Comparison of ENCODE assay signal across 8 cellular contexts in the genomic region with DNA sequence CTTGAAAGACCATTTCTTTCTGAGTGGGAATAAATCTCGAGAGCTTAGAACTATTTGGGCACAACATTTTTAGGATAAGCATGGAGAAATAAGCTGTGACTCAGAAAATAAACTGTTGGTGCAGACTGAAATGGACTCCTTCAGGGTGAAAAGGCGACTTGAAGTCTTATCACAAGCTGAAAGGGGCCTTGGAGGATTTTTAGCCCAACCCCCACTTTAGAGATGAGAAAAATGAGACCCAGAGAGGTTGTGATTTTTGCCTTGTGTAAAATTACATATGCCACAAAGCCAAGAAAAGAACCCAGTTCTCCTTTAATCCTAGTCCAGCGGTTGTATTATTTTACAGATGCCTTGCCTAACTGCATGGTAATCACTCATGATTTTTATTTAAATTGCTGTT. TPM values are rescaled to one million over a fixed set of nuclear protein-coding genes. Genes with fewer than 3 reads are reported as not detected.
DNase-seq lines count a peak whose midpoint lies in the region; ATAC-seq and TF ChIP-seq lines count a peak whose summit lies in the region.

No MANE protein-coding gene starts in this region.

- no peak for TF ChIP-seq POLR2A in vagina (IDR thresholded peaks at IDR 0.05)

- ATAC-seq in left lung (no peak), HG03565 (IDR thresholded peaks at IDR 0.05; ENCODE audit: unreplicated experiment) (no peak), GM19023 (IDR thresholded peaks at IDR 0.05; ENCODE audit: unreplicated experiment) (no peak)

- H3K27me3 ChIP-seq in BLaER1 (peaks cover 8% of the 10 kb centered on the region), HUES48 (ENCODE audit: control insufficient read depth, insufficient read depth, low read length) (no peaks in the 10 kb centered on the region), adipocyte (replicated peaks; ENCODE audit: control insufficient read depth, insufficient read depth, low read length) (no peaks in the 10 kb centered on the region), left lung (no peaks in the 10 kb centered on the region), vagina (no peaks in the 10 kb centered on the region)

- TF ChIP-seq CTCF in left lung (IDR thresholded peaks at IDR 0.05) = no peak
- TF ChIP-seq CTCF in vagina (IDR thresholded peaks at IDR 0.05) = no peak

- peak overlapping the region; percentile 94 for H3K27ac ChIP-seq in BLaER1
- H3K27ac ChIP-seq in HUES48 (ENCODE audit: low read depth, low read length) = no peak overlapping the region
- H3K27ac ChIP-seq in left lung = peak overlapping the region; percentile 99
- H3K27ac ChIP-seq in vagina = peak overlapping the region; percentile 100

- intact Hi-C loops in left lung (cut with DNase I) (loop anchor here in 1 of 2 donors (10.0 kb wide), 1 partner anchor 143 kb away; the partner anchor contains the start of gene RNF7), vagina (cut with DNase I) (loop anchor here (2.0 kb wide), 1 partner anchor 139 kb away; the partner anchor contains the start of gene RNF7)

- H3K9me3 ChIP-seq in BLaER1 = no peaks in the 10 kb centered on the region
- no peaks in the 10 kb centered on the region for H3K9me3 ChIP-seq in HUES48 (ENCODE audit: control insufficient read depth, insufficient read depth, low read length)
- H3K9me3 ChIP-seq in adipocyte (ENCODE audit: control insufficient read depth, low read length) = no peaks in the 10 kb centered on the region
- H3K9me3 ChIP-seq in left lung = no peaks in the 10 kb centered on the region
- H3K9me3 ChIP-seq in vagina = no peaks in the 10 kb centered on the region

- H3K4me3 ChIP-seq in BLaER1 (peak overlapping the region; percentile 93), HUES48 (ENCODE audit: low read depth, low read length) (peak overlapping the region; percentile 81), adipocyte (ENCODE audit: low read length) (peak overlapping the region; percentile 86), left lung (peak overlapping the region; percentile 84 to 92), vagina (peak overlapping the region; percentile 82 to 97)

- H3K36me3 ChIP-seq in BLaER1 = peaks cover 6% of the 10 kb centered on the region; the same call in 1 of the 2 replicates
- peaks cover 23% of the 10 kb centered on the region for H3K36me3 ChIP-seq in HUES48 (ENCODE audit: control insufficient read depth, insufficient read depth, low read length)
- H3K36me3 ChIP-seq in adipocyte (ENCODE audit: control insufficient read depth, insufficient read depth, low read length, severe bottlenecking) = peaks cover 4% of the 10 kb centered on the region
- H3K36me3 ChIP-seq in left lung = no peaks in the 10 kb centered on the region
- no peaks in the 10 kb centered on the region for H3K36me3 ChIP-seq in vagina

- H3K4me1 ChIP-seq in BLaER1 = peaks cover 49% of the 10 kb centered on the region
- peaks cover 13% of the 10 kb centered on the region; the same call in 1 of the 2 replicates for H3K4me1 ChIP-seq in HUES48 (ENCODE audit: control insufficient read depth, insufficient read depth, low read length)
- H3K4me1 ChIP-seq in adipocyte (ENCODE audit: control insufficient read depth, insufficient read depth, low read length) = peaks cover 12% of the 10 kb centered on the region
- peaks cover 10 to 50% of the 10 kb centered on the region in 2 donors for H3K4me1 ChIP-seq in left lung
- H3K4me1 ChIP-seq in vagina = peaks cover 41% of the 10 kb centered on the region

- H4K20me1 ChIP-seq in BLaER1 = peaks cover 59% of the 10 kb centered on the region

- DNase-seq in adipocyte (ENCODE audit: low read depth) = peak; percentile 63
- no peak for DNase-seq in left lung
- DNase-seq in vagina (ENCODE audit: extremely low spot score in 2 of 2) = no peak
- no peak for DNase-seq in NCI-H2196 (lab: John Stamatoyannopoulos, UW; ENCODE audit: unreplicated experiment)

- H3K9ac ChIP-seq in BLaER1 (peak overlapping the region; percentile 97), HUES48 (ENCODE audit: low read depth, low read length) (peak overlapping the region; percentile 70), adipocyte (ENCODE audit: low read length) (peak overlapping the region; percentile 88)

- H3K4me2 ChIP-seq in BLaER1 = peak overlapping the region; percentile 80

RNA-seq across cellular contexts. Expression of gene ATP1B3, which starts 1.5 kb away (rescaled TPM):
- total RNA-seq in left lung (100 to 1,000 TPM; 166 to 262 TPM), vagina (88.1 TPM)
